In genomic region chr11:538431-539051, GRCh38 we compare ENCODE assay signal across 2 cellular contexts.
TF ChIP-seq lines count a peak whose summit lies in the region.

No MANE protein-coding gene starts in this region.

TF ChIP-seq in GM23338, 12 proteins besides CTCF, POLR2A, EP300 and RAD21:
- TF ChIP-seq EZH2phosphoT487 (IDR thresholded peaks at IDR 0.05; ENCODE audit: unreplicated experiment): no peak
- no peak for TF ChIP-seq EZH2 (IDR thresholded peaks at IDR 0.05; ENCODE audit: low read depth, unreplicated experiment)
- TF ChIP-seq, protein P1, sequence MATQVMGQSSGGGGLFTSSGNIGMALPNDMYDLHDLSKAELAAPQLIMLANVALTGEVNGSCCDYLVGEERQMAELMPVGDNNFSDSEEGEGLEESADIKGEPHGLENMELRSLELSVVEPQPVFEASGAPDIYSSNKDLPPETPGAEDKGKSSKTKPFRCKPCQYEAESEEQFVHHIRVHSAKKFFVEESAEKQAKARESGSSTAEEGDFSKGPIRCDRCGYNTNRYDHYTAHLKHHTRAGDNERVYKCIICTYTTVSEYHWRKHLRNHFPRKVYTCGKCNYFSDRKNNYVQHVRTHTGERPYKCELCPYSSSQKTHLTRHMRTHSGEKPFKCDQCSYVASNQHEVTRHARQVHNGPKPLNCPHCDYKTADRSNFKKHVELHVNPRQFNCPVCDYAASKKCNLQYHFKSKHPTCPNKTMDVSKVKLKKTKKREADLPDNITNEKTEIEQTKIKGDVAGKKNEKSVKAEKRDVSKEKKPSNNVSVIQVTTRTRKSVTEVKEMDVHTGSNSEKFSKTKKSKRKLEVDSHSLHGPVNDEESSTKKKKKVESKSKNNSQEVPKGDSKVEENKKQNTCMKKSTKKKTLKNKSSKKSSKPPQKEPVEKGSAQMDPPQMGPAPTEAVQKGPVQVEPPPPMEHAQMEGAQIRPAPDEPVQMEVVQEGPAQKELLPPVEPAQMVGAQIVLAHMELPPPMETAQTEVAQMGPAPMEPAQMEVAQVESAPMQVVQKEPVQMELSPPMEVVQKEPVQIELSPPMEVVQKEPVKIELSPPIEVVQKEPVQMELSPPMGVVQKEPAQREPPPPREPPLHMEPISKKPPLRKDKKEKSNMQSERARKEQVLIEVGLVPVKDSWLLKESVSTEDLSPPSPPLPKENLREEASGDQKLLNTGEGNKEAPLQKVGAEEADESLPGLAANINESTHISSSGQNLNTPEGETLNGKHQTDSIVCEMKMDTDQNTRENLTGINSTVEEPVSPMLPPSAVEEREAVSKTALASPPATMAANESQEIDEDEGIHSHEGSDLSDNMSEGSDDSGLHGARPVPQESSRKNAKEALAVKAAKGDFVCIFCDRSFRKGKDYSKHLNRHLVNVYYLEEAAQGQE (IDR thresholded peaks at IDR 0.05; ENCODE audit: unreplicated experiment): no peak
- TF ChIP-seq CREB1 (CRISPR knock-in tag; IDR thresholded peaks at IDR 0.05; ENCODE audit: low read depth): no peak
- no peak for TF ChIP-seq NANOG (IDR thresholded peaks at IDR 0.05; ENCODE audit: borderline replicate concordance)
- TF ChIP-seq ETS1 (IDR thresholded peaks at IDR 0.05): no peak
- TF ChIP-seq JUNB (IDR thresholded peaks at IDR 0.05; ENCODE audit: unreplicated experiment): no peak
- TF ChIP-seq STAT1 (IDR thresholded peaks at IDR 0.05; ENCODE audit: unreplicated experiment): no peak
TF ChIP-seq in GM23338: peak in this region for 0.

TF ChIP-seq in GM12878, 131 proteins besides CTCF, POLR2A, EP300 and RAD21:
- TF ChIP-seq POLR2AphosphoS5 (IDR thresholded peaks at IDR 0.05; ENCODE audit: low read length) (no peak), SMC3 (IDR thresholded peaks at IDR 0.05; ENCODE audit: borderline replicate concordance, low read length) (no peak), BMI1 (IDR thresholded peaks at IDR 0.05; ENCODE audit: borderline replicate concordance) (no peak), CBFB (IDR thresholded peaks at IDR 0.05; ENCODE audit: low read depth) (no peak), E4F1 (IDR thresholded peaks at IDR 0.05; ENCODE audit: borderline replicate concordance, partially characterized antibody) (no peak), CHD2 (IDR thresholded peaks at IDR 0.05; ENCODE audit: borderline replicate concordance, low read depth, low read length) (no peak), RBBP5 (conservative IDR thresholded peaks at IDR 0.05) (no peak), HDGF (IDR thresholded peaks at IDR 0.05) (no peak), RAD51 (IDR thresholded peaks at IDR 0.05) (no peak), CREM (IDR thresholded peaks at IDR 0.05; ENCODE audit: low read depth) (no peak), GATAD2B (conservative IDR thresholded peaks at IDR 0.05; ENCODE audit: low read depth) (no peak), MAX (IDR thresholded peaks at IDR 0.05; ENCODE audit: low read depth, low read length) (no peak), TCF12 (IDR thresholded peaks at IDR 0.05; ENCODE audit: low read depth, low read length) (no peak), SREBF1 (IDR thresholded peaks at IDR 0.05; ENCODE audit: low read length) (no peak)
- TF ChIP-seq, protein P2, sequence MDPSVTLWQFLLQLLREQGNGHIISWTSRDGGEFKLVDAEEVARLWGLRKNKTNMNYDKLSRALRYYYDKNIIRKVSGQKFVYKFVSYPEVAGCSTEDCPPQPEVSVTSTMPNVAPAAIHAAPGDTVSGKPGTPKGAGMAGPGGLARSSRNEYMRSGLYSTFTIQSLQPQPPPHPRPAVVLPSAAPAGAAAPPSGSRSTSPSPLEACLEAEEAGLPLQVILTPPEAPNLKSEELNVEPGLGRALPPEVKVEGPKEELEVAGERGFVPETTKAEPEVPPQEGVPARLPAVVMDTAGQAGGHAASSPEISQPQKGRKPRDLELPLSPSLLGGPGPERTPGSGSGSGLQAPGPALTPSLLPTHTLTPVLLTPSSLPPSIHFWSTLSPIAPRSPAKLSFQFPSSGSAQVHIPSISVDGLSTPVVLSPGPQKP (IDR thresholded peaks at IDR 0.05; ENCODE audit: low read depth, low read length): no peak
- TF ChIP-seq, protein P3, sequence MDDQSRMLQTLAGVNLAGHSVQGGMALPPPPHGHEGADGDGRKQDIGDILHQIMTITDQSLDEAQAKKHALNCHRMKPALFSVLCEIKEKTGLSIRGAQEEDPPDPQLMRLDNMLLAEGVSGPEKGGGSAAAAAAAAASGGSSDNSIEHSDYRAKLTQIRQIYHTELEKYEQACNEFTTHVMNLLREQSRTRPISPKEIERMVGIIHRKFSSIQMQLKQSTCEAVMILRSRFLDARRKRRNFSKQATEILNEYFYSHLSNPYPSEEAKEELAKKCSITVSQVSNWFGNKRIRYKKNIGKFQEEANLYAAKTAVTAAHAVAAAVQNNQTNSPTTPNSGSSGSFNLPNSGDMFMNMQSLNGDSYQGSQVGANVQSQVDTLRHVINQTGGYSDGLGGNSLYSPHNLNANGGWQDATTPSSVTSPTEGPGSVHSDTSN (IDR thresholded peaks at IDR 0.05; ENCODE audit: insufficient replicate concordance, low read depth, low read length): no peak
- TF ChIP-seq, protein P4, sequence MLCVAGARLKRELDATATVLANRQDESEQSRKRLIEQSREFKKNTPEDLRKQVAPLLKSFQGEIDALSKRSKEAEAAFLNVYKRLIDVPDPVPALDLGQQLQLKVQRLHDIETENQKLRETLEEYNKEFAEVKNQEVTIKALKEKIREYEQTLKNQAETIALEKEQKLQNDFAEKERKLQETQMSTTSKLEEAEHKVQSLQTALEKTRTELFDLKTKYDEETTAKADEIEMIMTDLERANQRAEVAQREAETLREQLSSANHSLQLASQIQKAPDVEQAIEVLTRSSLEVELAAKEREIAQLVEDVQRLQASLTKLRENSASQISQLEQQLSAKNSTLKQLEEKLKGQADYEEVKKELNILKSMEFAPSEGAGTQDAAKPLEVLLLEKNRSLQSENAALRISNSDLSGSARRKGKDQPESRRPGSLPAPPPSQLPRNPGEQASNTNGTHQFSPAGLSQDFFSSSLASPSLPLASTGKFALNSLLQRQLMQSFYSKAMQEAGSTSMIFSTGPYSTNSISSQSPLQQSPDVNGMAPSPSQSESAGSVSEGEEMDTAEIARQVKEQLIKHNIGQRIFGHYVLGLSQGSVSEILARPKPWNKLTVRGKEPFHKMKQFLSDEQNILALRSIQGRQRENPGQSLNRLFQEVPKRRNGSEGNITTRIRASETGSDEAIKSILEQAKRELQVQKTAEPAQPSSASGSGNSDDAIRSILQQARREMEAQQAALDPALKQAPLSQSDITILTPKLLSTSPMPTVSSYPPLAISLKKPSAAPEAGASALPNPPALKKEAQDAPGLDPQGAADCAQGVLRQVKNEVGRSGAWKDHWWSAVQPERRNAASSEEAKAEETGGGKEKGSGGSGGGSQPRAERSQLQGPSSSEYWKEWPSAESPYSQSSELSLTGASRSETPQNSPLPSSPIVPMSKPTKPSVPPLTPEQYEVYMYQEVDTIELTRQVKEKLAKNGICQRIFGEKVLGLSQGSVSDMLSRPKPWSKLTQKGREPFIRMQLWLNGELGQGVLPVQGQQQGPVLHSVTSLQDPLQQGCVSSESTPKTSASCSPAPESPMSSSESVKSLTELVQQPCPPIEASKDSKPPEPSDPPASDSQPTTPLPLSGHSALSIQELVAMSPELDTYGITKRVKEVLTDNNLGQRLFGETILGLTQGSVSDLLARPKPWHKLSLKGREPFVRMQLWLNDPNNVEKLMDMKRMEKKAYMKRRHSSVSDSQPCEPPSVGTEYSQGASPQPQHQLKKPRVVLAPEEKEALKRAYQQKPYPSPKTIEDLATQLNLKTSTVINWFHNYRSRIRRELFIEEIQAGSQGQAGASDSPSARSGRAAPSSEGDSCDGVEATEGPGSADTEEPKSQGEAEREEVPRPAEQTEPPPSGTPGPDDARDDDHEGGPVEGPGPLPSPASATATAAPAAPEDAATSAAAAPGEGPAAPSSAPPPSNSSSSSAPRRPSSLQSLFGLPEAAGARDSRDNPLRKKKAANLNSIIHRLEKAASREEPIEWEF (IDR thresholded peaks at IDR 0.05; ENCODE audit: insufficient replicate concordance, low read depth, low read length): no peak
